Comparison of ENCODE assay signal across 8 cellular contexts in genomic region chrX:125203737-125204578, GRCh38.
DNase-seq lines count a peak whose midpoint lies in the region; ATAC-seq and TF ChIP-seq lines count a peak whose summit lies in the region.

No MANE protein-coding gene starts in this region.

- H3K27me3 ChIP-seq in esophagus muscularis mucosa (no peaks in the 10 kb centered on the region), neural progenitor cell (peaks cover 42% of the 10 kb centered on the region)

- no peak for TF ChIP-seq EP300 in esophagus muscularis mucosa (IDR thresholded peaks at IDR 0.05)

- no peaks in the 10 kb centered on the region for H3K9me3 ChIP-seq in SK-N-MC (ENCODE audit: low read depth, low read length)
- no peaks in the 10 kb centered on the region for H3K9me3 ChIP-seq in esophagus muscularis mucosa
- no peaks in the 10 kb centered on the region for H3K9me3 ChIP-seq in neural progenitor cell (ENCODE audit: low read depth)

- H3K79me2 ChIP-seq in neural progenitor cell (ENCODE audit: low read depth) = no peaks in the 10 kb centered on the region

- 27% methylated on average over 36 of the region's 63 CpGs for WGBS in esophagus muscularis mucosa

- H3K4me1 Mint-ChIP-seq in neural progenitor cell = peaks cover 21% of the 10 kb centered on the region

- H2AFZ ChIP-seq in neural progenitor cell (replicated peaks) = peak overlapping the region; percentile 82

- no peaks in the 10 kb centered on the region for H4K20me1 ChIP-seq in neural progenitor cell (ENCODE audit: low read depth)

- DNase-seq in HT1080 (ENCODE audit: low read depth) (peak; percentile 76), SK-N-MC (ENCODE audit: low read depth, low spot score) (no peak), esophagus muscularis mucosa (ENCODE audit: extremely low spot score) (no peak), neural progenitor cell (ENCODE audit: low spot score) (peak; percentile 70), NCI-H2196 treated with DMSO at 0.1 percent for 48 hours (lab: John Stamatoyannopoulos, UW; ENCODE audit: unreplicated experiment) (no peak), NOMO-1 treated with dmso at 0.1 percent for 144 hours (lab: John Stamatoyannopoulos, UW; ENCODE audit: unreplicated experiment) (no peak), MV-4-11 (lab: John Stamatoyannopoulos, UW) (no peak)

- H3K4me2 ChIP-seq in neural progenitor cell = peak overlapping the region; percentile 81

- TF ChIP-seq POLR2A in esophagus muscularis mucosa (IDR thresholded peaks at IDR 0.05; ENCODE audit: low read depth) = no peak

- H3K4me1 ChIP-seq in esophagus muscularis mucosa = no peaks in the 10 kb centered on the region
- peaks cover 13% of the 10 kb centered on the region for H3K4me1 ChIP-seq in neural progenitor cell

- H3K9ac ChIP-seq in SK-N-MC (ENCODE audit: insufficient read length) = peak overlapping the region; percentile 71
- H3K9ac ChIP-seq in neural progenitor cell = no peak overlapping the region

- no peak overlapping the region for H3K27ac Mint-ChIP-seq in neural progenitor cell

- TF ChIP-seq CTCF in esophagus muscularis mucosa (IDR thresholded peaks at IDR 0.05) = no peak
- TF ChIP-seq CTCF in neural progenitor cell (IDR thresholded peaks at IDR 0.05) = no peak

- H3K36me3 ChIP-seq in SK-N-MC (ENCODE audit: insufficient read depth, low read length) (no peaks in the 10 kb centered on the region), esophagus muscularis mucosa (no peaks in the 10 kb centered on the region), neural progenitor cell (no peaks in the 10 kb centered on the region)

- peaks cover 24% of the 10 kb centered on the region for H3K27me3 Mint-ChIP-seq in neural progenitor cell (ENCODE audit: insufficient read depth, low read depth)

- H3K4me3 ChIP-seq in SK-N-MC (peak overlapping the region; percentile 87), esophagus muscularis mucosa (peak overlapping the region; percentile 54 to 62 (median 60)), neural progenitor cell (peak overlapping the region; percentile 41)

- no peaks in the 10 kb centered on the region for H3K36me3 Mint-ChIP-seq in neural progenitor cell

- peak overlapping the region; percentile 67 for H3K27ac ChIP-seq in SK-N-MC
- H3K27ac ChIP-seq in esophagus muscularis mucosa (replicated peaks in 1 of 4) = peak overlapping the region; percentile 79 to 85 (median 80)
- H3K27ac ChIP-seq in neural progenitor cell = no peak overlapping the region

- H3F3A ChIP-seq in neural progenitor cell (ENCODE audit: low read depth) = peaks cover 14% of the 10 kb centered on the region

- intact Hi-C loops in esophagus muscularis mucosa (cut with DNase I) = no loop called here

- peaks cover 5% of the 10 kb centered on the region for H3K9me3 Mint-ChIP-seq in neural progenitor cell

- peak overlapping the region; percentile 90 for H3K4me3 Mint-ChIP-seq in neural progenitor cell

- no peak for ATAC-seq in GM21717 (IDR thresholded peaks at IDR 0.05; ENCODE audit: unreplicated experiment)

Comparison
In these comparisons a context has a peak if more than half of its experiments do, and no peak if none do; other contexts are left out.
1. DNase-seq: peak in HT1080 (single experiment) and neural progenitor cell (single experiment); none in SK-N-MC (single experiment), esophagus muscularis mucosa (single experiment), NCI-H2196 treated with DMSO at 0.1 percent for 48 hours (single experiment), NOMO-1 treated with dmso at 0.1 percent for 144 hours (single experiment) and MV-4-11 (single experiment).
2. Peak in every context shown above with its lines, with median percentiles within 50 percentile points of each other: H3K4me3 ChIP-seq.